ENCODE assay signal across 10 cellular contexts in the genomic region with DNA sequence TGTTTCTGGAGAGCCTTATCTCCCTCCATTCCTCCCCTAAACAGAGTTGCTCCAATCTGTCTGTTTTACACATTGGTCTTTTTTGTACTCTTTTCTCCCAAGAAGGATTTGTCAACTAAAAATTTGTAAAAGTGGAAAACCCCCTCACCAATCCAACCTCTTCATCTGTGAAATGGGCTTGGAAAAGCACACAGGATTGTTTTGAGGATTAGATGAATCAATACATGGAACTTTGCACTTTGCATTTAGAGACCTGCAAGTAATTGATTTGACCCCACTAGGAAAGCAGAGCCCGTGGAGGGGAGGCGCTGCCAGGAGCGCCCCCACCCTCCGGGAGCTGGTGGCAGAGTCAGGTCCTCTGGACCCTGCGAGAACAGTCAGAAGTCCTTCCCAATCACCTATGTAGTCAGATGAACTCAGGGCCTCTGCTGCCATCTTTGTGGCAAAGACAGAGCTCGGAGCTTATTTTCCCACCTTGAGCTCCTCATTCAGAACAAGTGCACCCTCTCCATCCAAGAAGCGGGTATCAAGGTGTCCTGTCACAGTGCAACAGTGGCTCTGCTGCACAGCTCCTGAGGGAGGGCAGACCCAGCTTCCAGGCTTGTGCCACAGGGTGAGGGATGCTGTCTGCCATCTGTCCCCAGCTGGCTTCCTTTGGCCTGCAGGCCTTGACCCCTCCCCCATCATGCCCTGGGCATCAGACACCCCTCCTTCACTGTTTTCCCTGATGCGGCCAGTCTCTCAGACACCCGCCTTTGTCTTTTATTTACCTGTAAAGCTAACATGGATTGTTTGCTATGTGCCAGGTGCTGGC. TPM values are rescaled to one million over a fixed set of nuclear protein-coding genes. Genes with fewer than 3 reads are reported as not detected.
DNase-seq lines count a peak whose midpoint lies in the region; ATAC-seq and TF ChIP-seq lines count a peak whose summit lies in the region.
"Had no signal": no experiment of that assay in that cellular context is flagged by ENCODE, and none has a peak within 500 bp of the region (broad histone marks: within the 10 kb centered on the region; RNA-seq: fewer than 3 reads in every experiment).

No MANE protein-coding gene starts in this region.

- peaks cover 3% of the 10 kb centered on the region; the same call in 1 of the 2 replicates for H3F3A ChIP-seq in DOHH2 (ENCODE audit: control insufficient read depth, insufficient read depth)

- TF ChIP-seq CTCF in CD8-positive, alpha-beta T cell (IDR thresholded peaks at IDR 0.05): no peak
- TF ChIP-seq CTCF in DOHH2 (IDR thresholded peaks at IDR 0.05; ENCODE audit: low read depth, low read length, poor library complexity, severe bottlenecking): no peak
- no peak for TF ChIP-seq CTCF in RWPE2 (IDR thresholded peaks at IDR 0.05; ENCODE audit: poor library complexity, severe bottlenecking)
- no peak for TF ChIP-seq CTCF in mesothelial cell of epicardium (IDR thresholded peaks at IDR 0.05; ENCODE audit: unreplicated experiment)

- POLR2A ChIA-PET in CD8-positive, alpha-beta T cell (lab: Charles Lee): interaction anchor here (0.7 kb wide), 1 partner anchor 9 kb away, joined by 3 read pairs; no protein-coding TSS in a partner anchor

- H3K27me3 ChIP-seq in CD8-positive, alpha-beta T cell (ENCODE audit: insufficient read depth, low read length): no peaks in the 10 kb centered on the region
- H3K27me3 ChIP-seq in DOHH2 (ENCODE audit: control insufficient read depth, low read length) (no peaks in the 10 kb centered on the region), RWPE2 (ENCODE audit: insufficient read depth, poor library complexity, severe bottlenecking) (no peaks in the 10 kb centered on the region)

- no peak for DNase-seq in CD8-positive, alpha-beta T cell
- DNase-seq in RWPE2 (ENCODE audit: low spot score): peak; percentile 24
- DNase-seq in mesothelial cell of epicardium (ENCODE audit: low spot score in 2 of 2, unreplicated experiment in 2 of 2): no peak
- DNase-seq in CD1c-positive myeloid dendritic cell (ENCODE audit: extremely low spot score): no peak
- DNase-seq in GM19238 (ENCODE audit: insufficient read length, low spot score): no peak
- DNase-seq: amygdala, Karpas-422 had no signal

- CTCF ChIA-PET in CD8-positive, alpha-beta T cell (lab: Charles Lee): interaction anchor here (0.8 to 1.8 kb wide), 5 partner anchors 26 to 471 kb away, joined by 3 to 8 read pairs (median 4); no protein-coding TSS in a partner anchor

- H3K4me2 ChIP-seq in DOHH2 (ENCODE audit: low read length): peak overlapping the region; percentile 94; the same call in 1 of the 2 replicates

- H4K20me1 ChIP-seq in DOHH2 (ENCODE audit: control insufficient read depth, insufficient read depth, low read depth, low read length): no peaks in the 10 kb centered on the region

- H3K4me3 Mint-ChIP-seq in CD8-positive, alpha-beta T cell: peak overlapping the region; percentile 87
- peak overlapping the region; percentile 68 for H3K4me3 Mint-ChIP-seq in mesothelial cell of epicardium

- H3K36me3 Mint-ChIP-seq in CD8-positive, alpha-beta T cell: peaks cover 26% of the 10 kb centered on the region
- peaks cover 22% of the 10 kb centered on the region for H3K36me3 Mint-ChIP-seq in mesothelial cell of epicardium

- H3K36me3 ChIP-seq in CD8-positive, alpha-beta T cell (ENCODE audit: insufficient read depth, low read length): no peaks in the 10 kb centered on the region
- H3K36me3 ChIP-seq in DOHH2 (ENCODE audit: control insufficient read depth, low read length): peaks cover 12% of the 10 kb centered on the region; the same call in 1 of the 2 replicates
- H3K36me3 ChIP-seq in RWPE2 (ENCODE audit: low read depth): peaks cover 24% of the 10 kb centered on the region

- no peaks in the 10 kb centered on the region for H3K9me3 ChIP-seq in CD8-positive, alpha-beta T cell (ENCODE audit: low read length)
- H3K9me3 ChIP-seq in DOHH2 (ENCODE audit: control insufficient read depth, insufficient read depth, low read length) (peaks cover 3% of the 10 kb centered on the region; the same call in 1 of the 2 replicates), RWPE2 (ENCODE audit: severe bottlenecking) (no peaks in the 10 kb centered on the region)

- no peak for ATAC-seq in CD8-positive, alpha-beta T cell
- ATAC-seq in RWPE2 (ENCODE audit: low read depth) (no peak), GM21390 (IDR thresholded peaks at IDR 0.05; ENCODE audit: unreplicated experiment) (no peak), HG03565 (IDR thresholded peaks at IDR 0.05; ENCODE audit: unreplicated experiment) (no peak)

- peaks cover 45% of the 10 kb centered on the region for H3K4me1 ChIP-seq in CD8-positive, alpha-beta T cell (ENCODE audit: insufficient read depth, low read length)
- H3K4me1 ChIP-seq in DOHH2 (ENCODE audit: control insufficient read depth, low read length) (peaks cover 58% of the 10 kb centered on the region), RWPE2 (ENCODE audit: insufficient read depth, poor library complexity, severe bottlenecking) (peaks cover 26% of the 10 kb centered on the region)

- H3K79me2 ChIP-seq in DOHH2 (ENCODE audit: control insufficient read depth, low read length): peaks cover 25% of the 10 kb centered on the region

- H3K27ac Mint-ChIP-seq in CD8-positive, alpha-beta T cell: peak overlapping the region; percentile 57
- H3K27ac Mint-ChIP-seq in mesothelial cell of epicardium: no peak overlapping the region

- H3K9me3 Mint-ChIP-seq in CD8-positive, alpha-beta T cell: peaks cover 9% of the 10 kb centered on the region
- H3K9me3 Mint-ChIP-seq in mesothelial cell of epicardium: no peaks in the 10 kb centered on the region

- H3K4me1 Mint-ChIP-seq in CD8-positive, alpha-beta T cell (ENCODE audit: low read depth): peaks cover 71% of the 10 kb centered on the region
- peaks cover 31% of the 10 kb centered on the region for H3K4me1 Mint-ChIP-seq in mesothelial cell of epicardium

- no peak overlapping the region for H3K4me3 ChIP-seq in CD8-positive, alpha-beta T cell (ENCODE audit: low read depth, low read length)
- H3K4me3 ChIP-seq in DOHH2 (ENCODE audit: low read length) (no peak overlapping the region), RWPE2 (ENCODE audit: severe bottlenecking) (no peak overlapping the region)

- H3K9me2 ChIP-seq in DOHH2 (replicated peaks; ENCODE audit: control insufficient read depth, low read length): no peaks in the 10 kb centered on the region

- no peaks in the 10 kb centered on the region for H3K27me3 Mint-ChIP-seq in CD8-positive, alpha-beta T cell (ENCODE audit: low read depth)
- peaks cover 33% of the 10 kb centered on the region for H3K27me3 Mint-ChIP-seq in mesothelial cell of epicardium (ENCODE audit: low read depth)

- H3K27ac ChIP-seq in CD8-positive, alpha-beta T cell (ENCODE audit: low read depth, low read length): no peak overlapping the region
- H3K27ac ChIP-seq in DOHH2 (ENCODE audit: low read depth, low read length): no peak overlapping the region
- H3K27ac ChIP-seq in RWPE2 (ENCODE audit: poor library complexity, severe bottlenecking): no peak overlapping the region

- intact Hi-C loops in CD8-positive, alpha-beta T cell (cut with DNase I, micrococcal nuclease): loop anchor here (5.0 to 10.0 kb wide), 2 partner anchors 548 to 860 kb away; a partner anchor contains a TSS

RNA-seq across cellular contexts. Expression of a gene that starts 1.7 kb away (rescaled TPM):
- 10 to 100 TPM; 21.3 to 23.5 TPM for total RNA-seq in CD8-positive, alpha-beta T cell
- total RNA-seq in mesothelial cell of epicardium: 27.8 to 28.6 TPM (median 27.9 TPM) in 3 replicates

RNA-seq across cellular contexts. Expression of a gene that starts 27.7 kb away (rescaled TPM):
- 1 to 10 TPM; 3.1 to 3.2 TPM for total RNA-seq in CD8-positive, alpha-beta T cell
- 25.1 to 25.9 TPM (median 25.3 TPM) in 3 replicates for total RNA-seq in mesothelial cell of epicardium
